In genomic region chr20:47577271-47577670, GRCh38 we compare ENCODE assay signal across 10 cellular contexts.
DNase-seq lines count a peak whose midpoint lies in the region; ATAC-seq and TF ChIP-seq lines count a peak whose summit lies in the region.
"Had no signal": no experiment of that assay in that cellular context is flagged by ENCODE, and none has a peak within 500 bp of the region (broad histone marks: within the 10 kb centered on the region; RNA-seq: fewer than 3 reads in every experiment).

No MANE protein-coding gene starts in this region.

- H3K36me3 Mint-ChIP-seq in MCF 10A (ENCODE audit: insufficient read depth, unreplicated experiment) (peaks cover 9% of the 10 kb centered on the region), memory B cell (peaks cover 13% of the 10 kb centered on the region)

- H3K4me1 Mint-ChIP-seq in MCF 10A (ENCODE audit: insufficient read depth, unreplicated experiment) (peaks cover 9% of the 10 kb centered on the region), memory B cell (peaks cover 58% of the 10 kb centered on the region)

- H3K36me3 ChIP-seq in breast epithelium (no peaks in the 10 kb centered on the region), transverse colon (no peaks in the 10 kb centered on the region)

- peak overlapping the region in 1 of 2 donors; percentile 40 for H3K27ac ChIP-seq in breast epithelium
- H3K27ac ChIP-seq in VCaP: peak overlapping the region; percentile 44
- peak overlapping the region; percentile 66 to 78 (median 72) for H3K27ac ChIP-seq in transverse colon

- peaks cover 3 to 27% of the 10 kb centered on the region in 2 donors for H3K4me1 ChIP-seq in breast epithelium
- H3K4me1 ChIP-seq in transverse colon: peaks cover 37 to 67% (median 47%) of the 10 kb centered on the region in 4 donors

- no peak for ATAC-seq in memory B cell (ENCODE audit: low read depth)
- no peak for ATAC-seq in GM18858 (IDR thresholded peaks at IDR 0.05; ENCODE audit: unreplicated experiment)
- ATAC-seq in HG03565 (IDR thresholded peaks at IDR 0.05; ENCODE audit: unreplicated experiment): no peak

- no peaks in the 10 kb centered on the region for H3K27me3 Mint-ChIP-seq in MCF 10A (ENCODE audit: insufficient read depth, unreplicated experiment)
- H3K27me3 Mint-ChIP-seq in memory B cell: no peaks in the 10 kb centered on the region

- BruUV-seq in MCF 10A (replicated peaks; lab: Mats Ljungman, UMichigan): no TSS peak

- H3K27me3 ChIP-seq in breast epithelium: no peaks in the 10 kb centered on the region
- H3K27me3 ChIP-seq in transverse colon: no peaks in the 10 kb centered on the region

- intact Hi-C loops in MCF 10A (cut with micrococcal nuclease) (no loop called here), breast epithelium (cut with DNase I; ENCODE audit: low total_unique reads) (no loop called here), transverse colon (cut with DNase I; ENCODE audit: low total_unique reads) (no loop called here)

- in situ Hi-C loops in transverse colon (cut with MboI; ENCODE audit: low pct_ligation_motif_present in 1 of 4, low pct_unique_long_range_greater_than_20kb in 1 of 4, low sequenced_read_pairs in 3 of 4): no loop called here

- no peaks in the 10 kb centered on the region for H3K9me3 Mint-ChIP-seq in MCF 10A (ENCODE audit: unreplicated experiment)
- H3K9me3 Mint-ChIP-seq in memory B cell: no peaks in the 10 kb centered on the region

- H3K4me3 Mint-ChIP-seq in MCF 10A (ENCODE audit: unreplicated experiment) (peak overlapping the region; percentile 52), memory B cell (peak overlapping the region; percentile 52)

- no peak for TF ChIP-seq EP300 in transverse colon (IDR thresholded peaks at IDR 0.05; ENCODE audit: low read depth)

- H3K27ac Mint-ChIP-seq in MCF 10A (ENCODE audit: low read depth, unreplicated experiment): no peak overlapping the region
- peak overlapping the region; percentile 88 for H3K27ac Mint-ChIP-seq in memory B cell

- TF ChIP-seq CTCF in MCF 10A (IDR thresholded peaks at IDR 0.05; ENCODE audit: unreplicated experiment) (no peak), breast epithelium (IDR thresholded peaks at IDR 0.05) (no peak), VCaP (conservative IDR thresholded peaks at IDR 0.05) (no peak), transverse colon (IDR thresholded peaks at IDR 0.05) (no peak)

- H3K4me3 ChIP-seq in breast epithelium (no peak overlapping the region), transverse colon (no peak overlapping the region)

- no peak for DNase-seq in MCF 10A (ENCODE audit: unreplicated experiment)
- no peak for DNase-seq in breast epithelium (ENCODE audit: low spot score in 2 of 2)
- no peak for DNase-seq in memory B cell (ENCODE audit: low spot score in 2 of 2)
- DNase-seq in transverse colon: no peak
- no peak for DNase-seq in glomerular visceral epithelial cell (ENCODE audit: extremely low spot score)
- DNase-seq: activated CD4-positive, alpha-beta T cell treated with anti-CD3 and anti-CD28 coated beads for 48 hours; glutamatergic neuron had no signal

- no peak for TF ChIP-seq POLR2A in breast epithelium (IDR thresholded peaks at IDR 0.05)
- TF ChIP-seq POLR2A in transverse colon (IDR thresholded peaks at IDR 0.05): no peak

- CTCF ChIA-PET in MCF 10A (lab: Yijun Ruan, JAX): interaction anchor here (0.6 to 2.1 kb wide), 5 partner anchors 9 to 37 kb away, joined by 3 to 7 read pairs (median 4); no protein-coding TSS in a partner anchor

- POLR2A ChIA-PET in MCF 10A (lab: Yijun Ruan, JAX): interaction anchor here (0.6 to 8.7 kb wide), 16 partner anchors 8 to 113 kb away, joined by 3 to 79 read pairs (median 4); partner anchors contain the start of gene NCOA3

- no peaks in the 10 kb centered on the region for H3K9me3 ChIP-seq in breast epithelium
- H3K9me3 ChIP-seq in transverse colon: no peaks in the 10 kb centered on the region
